Comparison of ENCODE assay signal across 7 cellular contexts in genomic region chr16:70267516-70267915, GRCh38. TPM values are rescaled to one million over a fixed set of nuclear protein-coding genes. Genes with fewer than 3 reads are reported as not detected.
A peak's percentile ranks its signal among the peaks of the same experiment; 100 is the strongest.
DNase-seq lines count a peak whose midpoint lies in the region; ATAC-seq, FAIRE-seq and TF ChIP-seq lines count a peak whose summit lies in the region.

No MANE protein-coding gene starts in this region.

- no peak overlapping the region for H3K4me3 Mint-ChIP-seq in Calu3 (ENCODE audit: low read depth, unreplicated experiment)

- no peaks in the 10 kb centered on the region for H3K4me1 Mint-ChIP-seq in Calu3 (ENCODE audit: low read depth, unreplicated experiment)

- H3K4me3 ChIP-seq in esophagus squamous epithelium (no peak overlapping the region), sigmoid colon (no peak overlapping the region)

- H3K36me3 Mint-ChIP-seq in Calu3 (ENCODE audit: insufficient read depth, unreplicated experiment) = peaks cover 98% of the 10 kb centered on the region

- intact Hi-C loops in Calu3 (cut with micrococcal nuclease; ENCODE audit: unreplicated experiment) = no loop called here
- intact Hi-C loops in esophagus squamous epithelium (cut with DNase I) = no loop called here
- intact Hi-C loops in sigmoid colon (cut with DNase I) = no loop called here

- no peak for TF ChIP-seq EP300 in sigmoid colon (IDR thresholded peaks at IDR 0.05)

- WGBS in esophagus squamous epithelium, 2 donors = 24 to 49% methylated on average over 3 to 4 of the region's 6 CpGs
- 34 to 56% methylated on average over 6 of the region's 6 CpGs for WGBS in sigmoid colon, 2 donors

- H3K27me3 ChIP-seq in esophagus squamous epithelium (no peaks in the 10 kb centered on the region), sigmoid colon (no peaks in the 10 kb centered on the region)

- CTCF ChIA-PET in Calu3 (lab: Charles Lee) = interaction anchor here (0.5 to 0.9 kb wide), 2 partner anchors 15 to 498 kb away, joined by 3 read pairs; no protein-coding TSS in a partner anchor

- BruUV-seq in Calu3 (replicated peaks; lab: Mats Ljungman, UMichigan) = no TSS peak

- no peaks in the 10 kb centered on the region for H3K4me1 ChIP-seq in esophagus squamous epithelium
- H3K4me1 ChIP-seq in sigmoid colon = no peaks in the 10 kb centered on the region

- H3K9me3 ChIP-seq in esophagus squamous epithelium (no peaks in the 10 kb centered on the region), sigmoid colon (no peaks in the 10 kb centered on the region)

- TF ChIP-seq CTCF in Calu3 (IDR thresholded peaks at IDR 0.05; ENCODE audit: unreplicated experiment) = peak; percentile 79
- peak in 5 of 6 experiments; percentile 37 to 58 (median 43) for TF ChIP-seq CTCF in esophagus squamous epithelium (IDR thresholded peaks at IDR 0.05)
- TF ChIP-seq CTCF in sigmoid colon (IDR thresholded peaks at IDR 0.05) = peak in 3 of 4 experiments; percentile 27 to 42 (median 35)

- TF ChIP-seq POLR2A in esophagus squamous epithelium (IDR thresholded peaks at IDR 0.05) = no peak
- no peak for TF ChIP-seq POLR2A in sigmoid colon (IDR thresholded peaks at IDR 0.05)

- FAIRE-seq in GM18507 (lab: Jason Lieb, UNC) = peak; percentile 38

- H3K9me3 Mint-ChIP-seq in Calu3 (ENCODE audit: low read depth, unreplicated experiment) = no peaks in the 10 kb centered on the region

- no peaks in the 10 kb centered on the region for H3K27me3 Mint-ChIP-seq in Calu3 (ENCODE audit: unreplicated experiment)

- no peak overlapping the region for H3K27ac Mint-ChIP-seq in Calu3 (ENCODE audit: unreplicated experiment)

- ATAC-seq in GM21619 (IDR thresholded peaks at IDR 0.05; ENCODE audit: unreplicated experiment) (no peak), HG03097 (IDR thresholded peaks at IDR 0.05; ENCODE audit: low FRiP score, unreplicated experiment) (no peak)

- H3K36me3 ChIP-seq in esophagus squamous epithelium = peaks cover 65 to 100% (median 77%) of the 10 kb centered on the region in 3 donors
- H3K36me3 ChIP-seq in sigmoid colon = peaks cover 73 to 100% (median 90%) of the 10 kb centered on the region in 4 donors

- DNase-seq in Calu3 (peak; percentile 48), GM18507 (ENCODE audit: extremely low spot score, insufficient read length, low read depth) (no peak), RPMI8226 (peak; percentile 37), esophagus squamous epithelium (lab: John Stamatoyannopoulos, UW) (no peak), sigmoid colon (peak; percentile 33)

- H3K27ac ChIP-seq in esophagus squamous epithelium = no peak overlapping the region
- H3K27ac ChIP-seq in sigmoid colon = no peak overlapping the region

RNA-seq across cellular contexts. Expression of gene EXOSC6, which starts 15.8 kb away (rescaled TPM):
- total RNA-seq in Calu3 (2022) = 32.3 and 33.2 TPM in 2 replicates
- total RNA-seq in esophagus squamous epithelium = 10 to 100 TPM; 11.4 to 26.1 (median 16.3) TPM
- 10 to 100 TPM; 13.5 to 24.7 (median 14.1) TPM for total RNA-seq in sigmoid colon
- 10 to 100 TPM in 1 of 3 donors, 1 to 10 TPM in 2; 5.4 to 12.4 (median 5.8) TPM for polyA plus RNA-seq in sigmoid colon

RNA-seq across cellular contexts. Expression of gene AARS1, which starts 21.8 kb away (rescaled TPM):
- total RNA-seq in Calu3 (2022) = 241 and 261 TPM in 2 replicates
- total RNA-seq in esophagus squamous epithelium = 10 to 100 TPM; 30.3 to 50.6 (median 43.4) TPM
- total RNA-seq in sigmoid colon = 10 to 100 TPM; 58.1 to 80.0 (median 61.9) TPM
- polyA plus RNA-seq in sigmoid colon = 10 to 100 TPM; 19.8 to 45.8 (median 21.5) TPM

RNA-seq across cellular contexts. Expression of gene DDX19B, which starts 31.5 kb away (rescaled TPM):
- total RNA-seq in Calu3 (2022) = 44.6 and 45.2 TPM in 2 replicates
- total RNA-seq in esophagus squamous epithelium = 10 to 100 TPM; 15.5 to 35.3 (median 24.3) TPM
- total RNA-seq in sigmoid colon = 10 to 100 TPM; 16.6 to 27.1 (median 24.6) TPM
- 10 to 100 TPM; 21.7 to 34.2 (median 23.4) TPM for polyA plus RNA-seq in sigmoid colon

Comparison
In these comparisons a context has a peak if more than half of its experiments do, and no peak if none do; other contexts are left out.
1. DNase-seq: peak in Calu3 (single experiment), RPMI8226 (single experiment) and sigmoid colon (single experiment); none in GM18507 (single experiment) and esophagus squamous epithelium (single experiment).
2. Peak in every context shown above with its lines, with median percentiles within 50 percentile points of each other: CTCF ChIP-seq.